In the genomic region with DNA sequence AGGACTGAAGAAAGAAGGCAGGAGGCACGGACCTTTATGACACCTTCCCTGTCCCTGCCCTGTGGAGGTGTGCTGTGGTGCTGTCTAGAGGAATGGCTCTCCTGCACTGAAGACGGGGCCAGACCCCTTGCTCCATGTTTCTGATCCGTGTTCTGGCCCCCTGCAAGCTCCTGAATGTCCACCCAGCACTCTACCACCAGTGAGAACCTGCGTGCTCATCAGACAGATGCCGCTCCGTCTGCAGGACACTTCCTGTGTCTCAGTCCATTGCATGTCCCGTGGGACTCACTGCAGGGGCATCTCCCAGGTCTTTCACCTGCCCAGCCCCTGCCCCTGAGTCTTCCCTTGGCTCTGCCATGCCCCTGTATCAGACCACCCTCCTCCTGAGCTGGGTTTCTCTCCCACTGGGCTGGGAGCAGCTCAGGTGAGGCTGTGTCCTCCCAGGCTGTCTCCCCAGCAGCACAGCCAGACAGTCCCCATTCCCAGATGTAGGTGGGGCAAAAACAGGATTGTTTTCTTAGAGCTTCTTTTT, we compare ENCODE assay signal across 22 cellular contexts.
"Had no signal": no experiment of that assay in that cellular context is flagged by ENCODE, and none has a peak within 500 bp of the region (broad histone marks: within the 10 kb centered on the region; RNA-seq: fewer than 3 reads in every experiment).

No MANE protein-coding gene starts in this region.

- H3K9me3 ChIP-seq: colonic mucosa, gastrocnemius medialis, psoas muscle, sigmoid colon, thyroid gland had no signal

- H3K4me2 ChIP-seq: neural progenitor cell had no signal

- H3K4me1 ChIP-seq: colonic mucosa, gastrocnemius medialis, neural progenitor cell, psoas muscle, sigmoid colon, thyroid gland had no signal

- H3K36me3 ChIP-seq: colonic mucosa, gastrocnemius medialis, neural progenitor cell, sigmoid colon, thyroid gland had no signal

- H3K27me3 ChIP-seq: colonic mucosa, gastrocnemius medialis, neural progenitor cell, sigmoid colon, thyroid gland had no signal

- H2AFZ ChIP-seq: neural progenitor cell had no signal

- H3K4me3 ChIP-seq: colonic mucosa, gastrocnemius medialis, neural progenitor cell, psoas muscle, sigmoid colon, thyroid gland had no signal

- H3K9ac ChIP-seq: neural progenitor cell had no signal

- DNase-seq: colonic mucosa; dermis blood vessel endothelial cell; effector memory CD8-positive, alpha-beta T cell; foreskin fibroblast; gastrocnemius medialis; kidney; mesendoderm; midbrain; naive thymus-derived CD4-positive, alpha-beta T cell; psoas muscle; right cardiac atrium; sigmoid colon; stimulated activated CD4-positive, alpha-beta T cell treated with anti-CD3 and anti-CD28 coated beads, Interleukin-2, amount 100 ng/mL, for 24 hours; stimulated activated CD4-positive, alpha-beta T cell treated with anti-CD3 and anti-CD28 coated beads, Interleukin-4, amount 100 ng/mL, for 24 hours; stimulated activated naive CD8-positive, alpha-beta T cell treated with anti-CD3 and anti-CD28 coated beads, Interleukin-15, amount 100 ng/mL, for 72 hours; thyroid gland; trophoblast cell had no signal

- H3K27ac ChIP-seq: colonic mucosa, epithelial cell of prostate, gastrocnemius medialis, neural progenitor cell, psoas muscle, sigmoid colon, thyroid gland had no signal

- ATAC-seq: effector memory CD8-positive, alpha-beta T cell; esophagus mucosa; gastrocnemius medialis; left lobe of liver; naive thymus-derived CD4-positive, alpha-beta T cell; psoas muscle; right cardiac atrium; stimulated activated memory B cell treated with anti-CD40 and anti-IgM and Interleukin-4, amounts not matched to agents 10 μg/mL and 1 μg/mL and 100 μg/mL, for 72 hours; stimulated activated naive CD8-positive, alpha-beta T cell treated with anti-CD3 and anti-CD28 coated beads, Interleukin-15, amount 100 ng/mL, for 72 hours had no signal
